Comparison of ENCODE assay signal across 1 cellular context in the genomic region with DNA sequence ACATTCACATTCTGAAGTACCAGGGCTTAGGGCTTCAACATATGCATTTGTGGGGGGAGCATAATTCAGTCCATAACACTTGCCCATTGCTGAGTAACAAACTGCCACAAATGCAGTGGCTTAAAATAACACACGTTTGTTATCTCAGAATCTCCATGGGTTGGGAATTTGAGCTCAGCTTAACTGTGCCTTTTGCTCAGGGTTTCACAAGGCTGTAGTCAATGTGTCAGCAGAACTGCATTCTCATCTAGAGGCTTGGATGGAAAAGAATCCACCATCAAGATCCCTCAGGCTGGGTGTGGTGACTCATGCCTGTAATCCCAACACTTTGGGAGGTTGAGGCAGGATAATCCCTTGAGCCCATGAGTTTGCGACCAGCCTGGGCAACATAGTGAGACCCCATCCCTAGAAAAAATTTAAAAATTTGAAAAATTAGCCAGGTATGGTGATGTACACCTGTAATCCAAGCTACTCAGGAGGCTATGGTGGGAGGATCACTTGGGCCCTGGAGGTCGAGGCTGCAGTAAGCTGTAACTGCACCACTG.
TF ChIP-seq lines count a peak whose summit lies in the region.

No MANE protein-coding gene starts in this region.

TF ChIP-seq in IMR-90, 13 proteins besides CTCF, POLR2A, EP300 and RAD21:
- TF ChIP-seq RFX5 (IDR thresholded peaks at IDR 0.05; ENCODE audit: low read depth, low read length) (no peak), MAZ (IDR thresholded peaks at IDR 0.05; ENCODE audit: borderline replicate concordance, low read depth, low read length) (no peak), CHD1 (IDR thresholded peaks at IDR 0.05; ENCODE audit: low read depth, low read length) (no peak), MAFK (IDR thresholded peaks at IDR 0.05; ENCODE audit: low read depth, low read length) (no peak), RCOR1 (IDR thresholded peaks at IDR 0.05; ENCODE audit: insufficient replicate concordance, low read length) (no peak)
- TF ChIP-seq, protein P1, sequence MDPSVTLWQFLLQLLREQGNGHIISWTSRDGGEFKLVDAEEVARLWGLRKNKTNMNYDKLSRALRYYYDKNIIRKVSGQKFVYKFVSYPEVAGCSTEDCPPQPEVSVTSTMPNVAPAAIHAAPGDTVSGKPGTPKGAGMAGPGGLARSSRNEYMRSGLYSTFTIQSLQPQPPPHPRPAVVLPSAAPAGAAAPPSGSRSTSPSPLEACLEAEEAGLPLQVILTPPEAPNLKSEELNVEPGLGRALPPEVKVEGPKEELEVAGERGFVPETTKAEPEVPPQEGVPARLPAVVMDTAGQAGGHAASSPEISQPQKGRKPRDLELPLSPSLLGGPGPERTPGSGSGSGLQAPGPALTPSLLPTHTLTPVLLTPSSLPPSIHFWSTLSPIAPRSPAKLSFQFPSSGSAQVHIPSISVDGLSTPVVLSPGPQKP (IDR thresholded peaks at IDR 0.05; ENCODE audit: borderline replicate concordance, low read depth, low read length): no peak
